9 cellular contexts compared by ENCODE assay signal in the genomic region with DNA sequence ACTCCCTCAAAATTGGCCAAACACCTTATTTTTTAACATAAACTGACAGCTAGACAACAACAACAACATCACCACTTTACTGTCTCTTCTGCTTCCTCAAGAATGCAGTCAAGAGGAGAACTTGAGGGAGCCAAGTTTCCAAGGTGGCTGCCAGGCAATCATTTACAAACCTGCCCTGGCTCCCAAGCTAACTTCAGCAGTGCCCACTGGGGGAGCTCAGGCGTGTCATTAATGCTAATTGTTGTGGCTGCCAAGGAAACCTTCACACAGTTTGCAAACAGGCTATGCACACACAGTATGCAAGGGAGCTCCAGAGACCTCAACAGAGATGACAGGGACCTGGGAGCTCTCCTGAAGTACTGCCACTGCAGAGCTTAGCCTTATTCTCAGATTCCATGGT. TPM values are rescaled to one million over a fixed set of nuclear protein-coding genes. Genes with fewer than 3 reads are reported as not detected.
DNase-seq lines count a peak whose midpoint lies in the region; ATAC-seq, FAIRE-seq and TF ChIP-seq lines count a peak whose summit lies in the region.
"Had no signal": no experiment of that assay in that cellular context is flagged by ENCODE, and none has a peak within 500 bp of the region (broad histone marks: within the 10 kb centered on the region; RNA-seq: fewer than 3 reads in every experiment).

No MANE protein-coding gene starts in this region.

- H3K36me3 ChIP-seq in smooth muscle cell (ENCODE audit: low read depth), result no peaks in the 10 kb centered on the region

- H3K4me1 ChIP-seq in foreskin keratinocyte, result peaks cover 16% of the 10 kb centered on the region
- H3K4me1 ChIP-seq in smooth muscle cell (ENCODE audit: low read depth), result peaks cover 19% of the 10 kb centered on the region

- H2AFZ ChIP-seq in smooth muscle cell (ENCODE audit: low read depth), result no peak overlapping the region

- DNase-seq in NCI-H2196 (lab: John Stamatoyannopoulos, UW; ENCODE audit: unreplicated experiment) (peak; percentile 26), NCI-H2196 treated with DMSO at 0.1 percent for 48 hours (lab: John Stamatoyannopoulos, UW; ENCODE audit: unreplicated experiment) (no peak), NCI-H774 (lab: John Stamatoyannopoulos, UW) (peak; percentile 21), foreskin keratinocyte (no peak), smooth muscle cell (lab: John Stamatoyannopoulos, UW; ENCODE audit: unreplicated experiment) (no peak), GM12892 (ENCODE audit: insufficient read length) (no peak), cardiac septum (ENCODE audit: low spot score) (no peak), GF-D8 (lab: John Stamatoyannopoulos, UW) (no peak)
- DNase-seq: dorsolateral prefrontal cortex had no signal

- H3K4me2 ChIP-seq in smooth muscle cell, result peak overlapping the region; percentile 88

- no peak for TF ChIP-seq POLR2A in GM12892 (IDR thresholded peaks at IDR 0.05; ENCODE audit: low read depth, low read length)

- WGBS in smooth muscle cell (ENCODE audit: low lambda C conversion rate), result 55% methylated on average over 1 of the region's 1 CpG

- FAIRE-seq in GM12892 (lab: Jason Lieb, UNC), result no peak

- TF ChIP-seq CTCF in foreskin keratinocyte (conservative IDR thresholded peaks at IDR 0.05), result no peak
- no peak for TF ChIP-seq CTCF in smooth muscle cell (IDR thresholded peaks at IDR 0.05; ENCODE audit: borderline replicate concordance, insufficient read depth, poor library complexity, severe bottlenecking)

- intact Hi-C loops in cardiac septum (cut with DNase I), result loop anchor here (10.0 kb wide), 1 partner anchor 1009 kb away; no protein-coding TSS in a partner anchor

- ATAC-seq in foreskin keratinocyte, result peak; percentile 19

- H3K27me3 ChIP-seq in foreskin keratinocyte, result no peaks in the 10 kb centered on the region
- H3K27me3 ChIP-seq in smooth muscle cell (ENCODE audit: low read depth), result no peaks in the 10 kb centered on the region
- H3K27me3 ChIP-seq: dorsolateral prefrontal cortex had no signal

- peaks cover 63% of the 10 kb centered on the region for H3K79me2 ChIP-seq in smooth muscle cell (ENCODE audit: low read depth)

- H3K27ac ChIP-seq in foreskin keratinocyte, result peak overlapping the region; percentile 53
- H3K27ac ChIP-seq in smooth muscle cell (ENCODE audit: low read depth), result peak overlapping the region; percentile 92

- H4K20me1 ChIP-seq in smooth muscle cell (ENCODE audit: low read depth), result peaks cover 57% of the 10 kb centered on the region

- H3K4me3 ChIP-seq in smooth muscle cell, result no peak overlapping the region

- H3K9me3 ChIP-seq in smooth muscle cell (replicated peaks; ENCODE audit: low read depth), result no peaks in the 10 kb centered on the region

- peaks cover 5% of the 10 kb centered on the region for H3F3A ChIP-seq in smooth muscle cell (ENCODE audit: low read depth)

- H3K9ac ChIP-seq in smooth muscle cell (ENCODE audit: low read depth), result no peak overlapping the region

RNA-seq across cellular contexts. Expression of gene DZIP1L, which starts 2.1 kb away (rescaled TPM):
- total RNA-seq in foreskin keratinocyte, result 5.0 and 7.6 TPM in 2 replicates
- polyA plus RNA-seq in foreskin keratinocyte, result 1.7 and 2.0 TPM in 2 replicates
- total RNA-seq in smooth muscle cell, result 11.3 and 29.9 TPM in 2 replicates
- polyA plus RNA-seq in smooth muscle cell, result 7.8 and 12.1 TPM in 2 replicates
- polyA plus RNA-seq in GM12892 (2012; ENCODE audit: missing spikeins), result not detected
- total RNA-seq in cardiac septum, result 7.2 TPM

RNA-seq across cellular contexts. Expression of gene A4GNT, which starts 18.9 kb away (rescaled TPM):
- total RNA-seq in foreskin keratinocyte (not detected in 2 replicates), smooth muscle cell (not detected in 2 replicates), cardiac septum (not detected)
- polyA plus RNA-seq in foreskin keratinocyte (not detected in 2 replicates), smooth muscle cell (not detected in 2 replicates)
- not detected for polyA plus RNA-seq in GM12892 (2012; ENCODE audit: missing spikeins)

Comparison
In these comparisons a context has a peak if more than half of its experiments do, and no peak if none do; other contexts are left out.
1. DNase-seq: peak in NCI-H2196 (single experiment) and NCI-H774 (single experiment); none in NCI-H2196 treated with DMSO at 0.1 percent for 48 hours (single experiment), foreskin keratinocyte (0 of 2), smooth muscle cell (single experiment), GM12892 (single experiment), cardiac septum (single experiment) and GF-D8 (single experiment).